1 cellular context compared by ENCODE assay signal in genomic region chr5:151252762-151253603, GRCh38.
TF ChIP-seq lines count a peak whose summit lies in the region.

Gene GM2A (plus strand): TSS chr5:151253185. CDS start chr5:151253217, 32 bp downstream.

TF ChIP-seq in HepG2, 621 proteins besides CTCF, POLR2A, EP300 and RAD21 (continued from another document and continues in another):
- TF ChIP-seq ZBTB33 (CRISPR knock-in tag; IDR thresholded peaks at IDR 0.05) (no peak), SRSF4 (IDR thresholded peaks at IDR 0.05; ENCODE audit: low read depth, low read length, poor library complexity, severe bottlenecking) (no peak), SRF (IDR thresholded peaks at IDR 0.05; ENCODE audit: low read depth, low read length) (no peak), TCF12 (IDR thresholded peaks at IDR 0.05) (no peak), TCF12 (CRISPR knock-in tag; IDR thresholded peaks at IDR 0.05) (no peak), ZNF235 (CRISPR knock-in tag; IDR thresholded peaks at IDR 0.05; ENCODE audit: borderline replicate concordance) (0 out of 2 replicates have a peak, but pooled peaks have one; percentile 27), REST (IDR thresholded peaks at IDR 0.05; ENCODE audit: borderline replicate concordance in 1 of 2, low read depth in 1 of 2, low read length in 2 of 2) (no peak), NFE2 (CRISPR knock-in tag; IDR thresholded peaks at IDR 0.05) (no peak), ETV5 (CRISPR knock-in tag; IDR thresholded peaks at IDR 0.05; ENCODE audit: borderline replicate concordance) (peak; percentile 13; the same call in 1 of the 2 replicates), TFDP1 (CRISPR knock-in tag; IDR thresholded peaks at IDR 0.05; ENCODE audit: borderline replicate concordance) (peak; percentile 67; the same call in 1 of the 2 replicates), MTA3 (CRISPR knock-in tag; IDR thresholded peaks at IDR 0.05) (no peak), IRF1 (CRISPR knock-in tag; IDR thresholded peaks at IDR 0.05; ENCODE audit: low read depth) (no peak), ZFP91 (CRISPR knock-in tag; IDR thresholded peaks at IDR 0.05; ENCODE audit: borderline replicate concordance) (peak; percentile 99), ZKSCAN1 (IDR thresholded peaks at IDR 0.05; ENCODE audit: low read length) (no peak), ZNF557 (CRISPR knock-in tag; IDR thresholded peaks at IDR 0.05) (no peak), HNRNPK (IDR thresholded peaks at IDR 0.05; ENCODE audit: low read depth, low read length, poor library complexity, severe bottlenecking) (no peak), MED13 (CRISPR knock-in tag; IDR thresholded peaks at IDR 0.05) (no peak), CEBPB (IDR thresholded peaks at IDR 0.05; ENCODE audit: borderline replicate concordance, low read depth, low read length) (peak; percentile 90), AKNA (CRISPR knock-in tag; IDR thresholded peaks at IDR 0.05; ENCODE audit: borderline replicate concordance) (no peak), SMYD3 (CRISPR knock-in tag; IDR thresholded peaks at IDR 0.05) (no peak), EEA1 (CRISPR knock-in tag; IDR thresholded peaks at IDR 0.05; ENCODE audit: borderline replicate concordance) (no peak), NFE2L1 (CRISPR knock-in tag; IDR thresholded peaks at IDR 0.05; ENCODE audit: borderline replicate concordance) (no peak), KMT2A (CRISPR knock-in tag; IDR thresholded peaks at IDR 0.05) (peak; percentile 62; the same call in 1 of the 2 replicates), MXD1 (CRISPR knock-in tag; IDR thresholded peaks at IDR 0.05) (no peak), ZNF253 (CRISPR knock-in tag; IDR thresholded peaks at IDR 0.05; ENCODE audit: borderline replicate concordance) (no peak), NFIB (CRISPR knock-in tag; IDR thresholded peaks at IDR 0.05; ENCODE audit: borderline replicate concordance) (no peak), ZNF333 (CRISPR knock-in tag; IDR thresholded peaks at IDR 0.05; ENCODE audit: borderline replicate concordance) (no peak), ZNF460 (CRISPR knock-in tag; IDR thresholded peaks at IDR 0.05; ENCODE audit: borderline replicate concordance) (no peak), IRX3 (CRISPR knock-in tag; IDR thresholded peaks at IDR 0.05; ENCODE audit: borderline replicate concordance, low read depth) (no peak), ZNF615 (CRISPR knock-in tag; IDR thresholded peaks at IDR 0.05; ENCODE audit: borderline replicate concordance) (no peak), KLF13 (CRISPR knock-in tag; IDR thresholded peaks at IDR 0.05) (no peak), ESRRA (CRISPR knock-in tag; IDR thresholded peaks at IDR 0.05; ENCODE audit: low read depth) (no peak), BRF2 (CRISPR knock-in tag; IDR thresholded peaks at IDR 0.05) (peak; percentile 50; the same call in 1 of the 2 replicates), ZNF720 (CRISPR knock-in tag; IDR thresholded peaks at IDR 0.05) (no peak), THAP9 (CRISPR knock-in tag; IDR thresholded peaks at IDR 0.05; ENCODE audit: borderline replicate concordance) (0 out of 2 replicates have a peak, but pooled peaks have one; percentile 25), JUNB (CRISPR knock-in tag; IDR thresholded peaks at IDR 0.05; ENCODE audit: borderline replicate concordance) (no peak), ZNF597 (CRISPR knock-in tag; IDR thresholded peaks at IDR 0.05) (no peak)
